Comparison of ENCODE assay signal across 14 cellular contexts in genomic region chr6:3309391-3310050, GRCh38. TPM values are rescaled to one million over a fixed set of nuclear protein-coding genes. Genes with fewer than 3 reads are reported as not detected.
DNase-seq lines count a peak whose midpoint lies in the region; ATAC-seq and TF ChIP-seq lines count a peak whose summit lies in the region.
"Had no signal": no experiment of that assay in that cellular context is flagged by ENCODE, and none has a peak within 500 bp of the region (broad histone marks: within the 10 kb centered on the region; RNA-seq: fewer than 3 reads in every experiment).

No MANE protein-coding gene starts in this region.

- no peaks in the 10 kb centered on the region for H3K4me1 Mint-ChIP-seq in endodermal cell
- H3K4me1 Mint-ChIP-seq in activated CD8-positive, alpha-beta T cell treated with anti-CD3 and anti-CD28 coated beads for 36 hours (ENCODE audit: low read depth) = no peaks in the 10 kb centered on the region
- H3K4me1 Mint-ChIP-seq: activated CD4-positive, alpha-beta T cell treated with anti-CD3 and anti-CD28 coated beads, Interleukin-2, amount 10 ng/mL, durations not matched to agents 7 days and 5 days had no signal

- H3K9ac ChIP-seq in BLaER1 (no peak overlapping the region), endodermal cell (ENCODE audit: extremely low read depth, low read length, poor library complexity, severe bottlenecking) (no peak overlapping the region)
- H3K9ac ChIP-seq: parathyroid adenoma had no signal

- H3K27ac Mint-ChIP-seq in endodermal cell = peak overlapping the region; percentile 53
- no peak overlapping the region for H3K27ac Mint-ChIP-seq in activated CD8-positive, alpha-beta T cell treated with anti-CD3 and anti-CD28 coated beads for 36 hours
- H3K27ac Mint-ChIP-seq: activated CD4-positive, alpha-beta T cell treated with anti-CD3 and anti-CD28 coated beads, Interleukin-2, amount 10 ng/mL, durations not matched to agents 7 days and 5 days had no signal

- 87 to 90% methylated on average over 11 of the region's 11 CpGs for WGBS in endodermal cell (ENCODE audit: insufficient coverage in 1 of 2, insufficient read length in 1 of 2), 2 experiments

- POLR2A ChIA-PET in activated CD8-positive, alpha-beta T cell treated with anti-CD3 and anti-CD28 coated beads for 36 hours (lab: Charles Lee) = interaction anchor here (0.7 kb wide), 1 partner anchor 37 kb away, joined by 3 read pairs; no protein-coding TSS in a partner anchor

- no peak overlapping the region for H3K4me3 Mint-ChIP-seq in endodermal cell
- no peak overlapping the region for H3K4me3 Mint-ChIP-seq in activated CD8-positive, alpha-beta T cell treated with anti-CD3 and anti-CD28 coated beads for 36 hours
- H3K4me3 Mint-ChIP-seq: activated CD4-positive, alpha-beta T cell treated with anti-CD3 and anti-CD28 coated beads, Interleukin-2, amount 10 ng/mL, durations not matched to agents 7 days and 5 days had no signal

- peaks cover 1% of the 10 kb centered on the region for H3K27me3 Mint-ChIP-seq in endodermal cell (ENCODE audit: insufficient read depth)
- H3K27me3 Mint-ChIP-seq in activated CD8-positive, alpha-beta T cell treated with anti-CD3 and anti-CD28 coated beads for 36 hours = no peaks in the 10 kb centered on the region
- H3K27me3 Mint-ChIP-seq: activated CD4-positive, alpha-beta T cell treated with anti-CD3 and anti-CD28 coated beads, Interleukin-2, amount 10 ng/mL, durations not matched to agents 7 days and 5 days had no signal

- H3K27me3 ChIP-seq in BLaER1 (no peaks in the 10 kb centered on the region), H7 (ENCODE audit: control insufficient read depth, insufficient read depth, low read length) (no peaks in the 10 kb centered on the region), endodermal cell (ENCODE audit: control insufficient read depth, insufficient read depth, low read length, poor library complexity, severe bottlenecking) (no peaks in the 10 kb centered on the region)
- H3K27me3 ChIP-seq: SJCRH30 had no signal

- DNase-seq in H7 = peak; percentile 79
- peak; percentile 43 for DNase-seq in NCI-H2196 treated with DMSO at 0.1 percent for 48 hours (lab: John Stamatoyannopoulos, UW; ENCODE audit: unreplicated experiment)
- peak; percentile 53 for DNase-seq in endodermal cell
- DNase-seq in activated CD8-positive, alpha-beta T cell treated with anti-CD3 and anti-CD28 coated beads for 36 hours = no peak
- no peak for DNase-seq in kidney glomerular epithelial cell (lab: John Stamatoyannopoulos, UW)
- no peak for DNase-seq in foreskin fibroblast
- DNase-seq: activated CD4-positive, alpha-beta T cell treated with anti-CD3 and anti-CD28 coated beads, Interleukin-2, amount 10 ng/mL, durations not matched to agents 7 days and 5 days; activated T-cell treated with anti-CD3 and anti-CD28 coated beads, Interleukin-2, amount 50 U/mL, for 48 hours; cortex of kidney; SJCRH30; T1000 had no signal

- peaks cover 4% of the 10 kb centered on the region for H3K9me3 Mint-ChIP-seq in endodermal cell
- peaks cover 1% of the 10 kb centered on the region for H3K9me3 Mint-ChIP-seq in activated CD8-positive, alpha-beta T cell treated with anti-CD3 and anti-CD28 coated beads for 36 hours

- H3K4me1 ChIP-seq in BLaER1 = peaks cover 16% of the 10 kb centered on the region
- H3K4me1 ChIP-seq in endodermal cell (ENCODE audit: control insufficient read depth, insufficient read depth, low read length) = peaks cover 4% of the 10 kb centered on the region
- H3K4me1 ChIP-seq: parathyroid adenoma, SJCRH30 had no signal

- CTCF ChIA-PET in activated CD8-positive, alpha-beta T cell treated with anti-CD3 and anti-CD28 coated beads for 36 hours (lab: Charles Lee) = no interaction called here

- 0 out of 2 replicates have a peak, but pooled peaks cover 4% of the 10 kb centered on the region for H3K9me3 ChIP-seq in BLaER1
- H3K9me3 ChIP-seq in endodermal cell (ENCODE audit: control insufficient read depth, low read length) = no peaks in the 10 kb centered on the region
- H3K9me3 ChIP-seq: SJCRH30 had no signal

- TF ChIP-seq CTCF in endodermal cell (conservative IDR thresholded peaks at IDR 0.05) = no peak
- TF ChIP-seq CTCF in activated CD8-positive, alpha-beta T cell treated with anti-CD3 and anti-CD28 coated beads for 36 hours (IDR thresholded peaks at IDR 0.05) = no peak
- TF ChIP-seq CTCF in foreskin fibroblast (IDR thresholded peaks at IDR 0.05; ENCODE audit: low read depth, low read length) = no peak

- no peak for ATAC-seq in activated CD8-positive, alpha-beta T cell treated with anti-CD3 and anti-CD28 coated beads for 36 hours
- ATAC-seq in HG03039 (IDR thresholded peaks at IDR 0.05; ENCODE audit: unreplicated experiment) = no peak

- H3K4me3 ChIP-seq in BLaER1 (no peak overlapping the region), H7 (ENCODE audit: insufficient read depth, low read depth, low read length) (no peak overlapping the region), endodermal cell (ENCODE audit: low read length) (no peak overlapping the region), foreskin fibroblast (ENCODE audit: low read depth in 1 of 2, low read length in 2 of 2) (no peak overlapping the region)
- H3K4me3 ChIP-seq: SJCRH30 had no signal

- intact Hi-C loops in activated CD8-positive, alpha-beta T cell treated with anti-CD3 and anti-CD28 coated beads for 36 hours (cut with micrococcal nuclease) = no loop called here

- H3K36me3 ChIP-seq in BLaER1 = no peaks in the 10 kb centered on the region
- H3K36me3 ChIP-seq in H7 (replicated peaks; ENCODE audit: control insufficient read depth, insufficient read depth, low read length) = no peaks in the 10 kb centered on the region
- H3K36me3 ChIP-seq in endodermal cell (ENCODE audit: control insufficient read depth, insufficient read depth, low read length) = no peaks in the 10 kb centered on the region
- H3K36me3 ChIP-seq: SJCRH30 had no signal

- H4K20me1 ChIP-seq in BLaER1 = no peaks in the 10 kb centered on the region

- H3K36me3 Mint-ChIP-seq in endodermal cell (ENCODE audit: low read depth) = peaks cover 11% of the 10 kb centered on the region
- no peaks in the 10 kb centered on the region for H3K36me3 Mint-ChIP-seq in activated CD8-positive, alpha-beta T cell treated with anti-CD3 and anti-CD28 coated beads for 36 hours (ENCODE audit: low read depth)

- H3K27ac ChIP-seq in BLaER1 (no peak overlapping the region), endodermal cell (ENCODE audit: low read depth, low read length) (no peak overlapping the region)
- H3K27ac ChIP-seq: parathyroid adenoma, SJCRH30 had no signal

- peak overlapping the region; percentile 27; the same call in 1 of the 2 replicates for H3K4me2 ChIP-seq in BLaER1

RNA-seq across cellular contexts. Expression of gene PSMG4, which starts 50.8 kb away (rescaled TPM):
- total RNA-seq in H7 (2014; rRNA removed; shearing (Covaris generic)) = 20.9 and 37.9 TPM in 2 replicates
- total RNA-seq in endodermal cell = 10 to 100 TPM; 16.0 to 21.5 TPM
- 18.5 TPM for polyA plus RNA-seq in endodermal cell (2013, experiment 1 of 2)
- 18.2 TPM for polyA plus RNA-seq in endodermal cell (2013, experiment 2 of 2)
- total RNA-seq in activated CD8-positive, alpha-beta T cell treated with anti-CD3 and anti-CD28 coated beads for 36 hours = 10 to 100 TPM; 50.2 to 53.9 TPM

Comparison
In these comparisons a context has a peak if more than half of its experiments do, and no peak if none do; other contexts are left out.
1. DNase-seq: peak in H7 (single experiment), NCI-H2196 treated with DMSO at 0.1 percent for 48 hours (single experiment) and endodermal cell (single experiment); none in activated CD8-positive, alpha-beta T cell treated with anti-CD3 and anti-CD28 coated beads for 36 hours (single experiment), kidney glomerular epithelial cell (single experiment) and foreskin fibroblast (0 of 2).